ENCODE assay signal across 14 cellular contexts in genomic region chr12:5480218-5480952, GRCh38. TPM values are rescaled to one million over a fixed set of nuclear protein-coding genes. Genes with fewer than 3 reads are reported as not detected.
DNase-seq lines count a peak whose midpoint lies in the region.
"Had no signal": no experiment of that assay in that cellular context is flagged by ENCODE, and none has a peak within 500 bp of the region (broad histone marks: within the 10 kb centered on the region; RNA-seq: fewer than 3 reads in every experiment).

No MANE protein-coding gene starts in this region.

- H2AK5ac ChIP-seq in trophoblast cell (ENCODE audit: low read length) = no peak overlapping the region

- H2AFZ ChIP-seq in trophoblast cell (ENCODE audit: insufficient read depth, low read length, poor library complexity) = no peak overlapping the region

- H3K4me2 ChIP-seq in trophoblast cell (ENCODE audit: low read length) = peak overlapping the region; percentile 50

- H3K4me1 ChIP-seq in HUES48 (ENCODE audit: control insufficient read depth, insufficient read depth, low read length) (peaks cover 16% of the 10 kb centered on the region), trophoblast cell (ENCODE audit: control insufficient read depth in 1 of 2, insufficient read depth in 2 of 2, low read length in 2 of 2) (peaks cover 2 to 3% of the 10 kb centered on the region in 2 experiments)

- no peaks in the 10 kb centered on the region for H3K79me1 ChIP-seq in trophoblast cell (ENCODE audit: low read length)

- no peak overlapping the region for H3K23ac ChIP-seq in trophoblast cell (ENCODE audit: low read length)

- no peak overlapping the region for H4K91ac ChIP-seq in trophoblast cell (ENCODE audit: low read depth, low read length)

- H3K27me3 ChIP-seq in HUES48 (ENCODE audit: control insufficient read depth, insufficient read depth, low read length) (no peaks in the 10 kb centered on the region), trophoblast cell (ENCODE audit: insufficient read depth, low read length) (no peaks in the 10 kb centered on the region)
- H3K27me3 ChIP-seq: brain microvascular endothelial cell had no signal

- H3K9me3 ChIP-seq in HUES48 (ENCODE audit: control insufficient read depth, insufficient read depth, low read length) = no peaks in the 10 kb centered on the region
- peaks cover 5% of the 10 kb centered on the region for H3K9me3 ChIP-seq in trophoblast cell (ENCODE audit: insufficient read depth, low read depth, low read length)
- H3K9me3 ChIP-seq: spleen had no signal

- peak overlapping the region; percentile 46 for H3K4me3 ChIP-seq in HUES48 (ENCODE audit: low read depth, low read length)
- H3K4me3 ChIP-seq in trophoblast cell (ENCODE audit: low read depth, low read length) = no peak overlapping the region
- H3K4me3 ChIP-seq: spleen had no signal

- H3K18ac ChIP-seq in trophoblast cell (ENCODE audit: low read length) = no peak overlapping the region

- H3K14ac ChIP-seq in trophoblast cell (ENCODE audit: low read length) = no peak overlapping the region

- peak; percentile 80 for DNase-seq in NCI-H345 (lab: John Stamatoyannopoulos, UW)
- DNase-seq in fibroblast of peridontal ligament (ENCODE audit: extremely low read depth) = peak; percentile 11
- no peak for DNase-seq in trophoblast cell
- DNase-seq in mucosa of gallbladder (ENCODE audit: low spot score) = no peak
- DNase-seq in occipital lobe (lab: John Stamatoyannopoulos, UW) = no peak
- no peak for DNase-seq in HuH-7 (ENCODE audit: low spot score)
- DNase-seq: activated T-cell treated with anti-CD3 and anti-CD28 coated beads, Interleukin-2, amount 50 U/mL, for 48 hours; brain microvascular endothelial cell; CD4-positive, alpha-beta T cell; NCI-H1694; nucleus accumbens; spleen; substantia nigra had no signal

- no peak overlapping the region for H4K8ac ChIP-seq in trophoblast cell (ENCODE audit: low read depth, low read length)

- H3K79me2 ChIP-seq in trophoblast cell (ENCODE audit: control insufficient read depth, insufficient read depth, low read length, poor library complexity) = no peaks in the 10 kb centered on the region

- H2BK5ac ChIP-seq in trophoblast cell (ENCODE audit: low read depth, low read length, poor library complexity) = no peak overlapping the region

- H4K12ac ChIP-seq in trophoblast cell (ENCODE audit: low read depth, low read length) = no peak overlapping the region

- no peak overlapping the region for H2BK120ac ChIP-seq in trophoblast cell (ENCODE audit: insufficient read depth, low read length, poor library complexity)

- H3K9ac ChIP-seq in HUES48 (ENCODE audit: low read depth, low read length) = no peak overlapping the region
- H3K9ac ChIP-seq in trophoblast cell (ENCODE audit: low read length) = no peak overlapping the region

- no peak overlapping the region for H2BK12ac ChIP-seq in trophoblast cell (ENCODE audit: low read length)

- H3K27ac ChIP-seq in HUES48 (ENCODE audit: low read depth, low read length) (peak overlapping the region; percentile 82), trophoblast cell (ENCODE audit: low read depth, low read length) (no peak overlapping the region)
- H3K27ac ChIP-seq: brain microvascular endothelial cell, spleen had no signal

- WGBS in trophoblast cell (ENCODE audit: extremely low coverage, insufficient coverage, insufficient read length) = no CpG with 5 or more reads among the region's 21 CpGs

- H3K36me3 ChIP-seq in HUES48 (ENCODE audit: control insufficient read depth, insufficient read depth, low read length) (no peaks in the 10 kb centered on the region), trophoblast cell (ENCODE audit: control insufficient read depth in 1 of 2, insufficient read depth in 2 of 2, low read length in 2 of 2) (no peaks in the 10 kb centered on the region)
- H3K36me3 ChIP-seq: brain microvascular endothelial cell, spleen had no signal

- no peak overlapping the region for H3K4ac ChIP-seq in trophoblast cell (ENCODE audit: low read depth, low read length)

RNA-seq across cellular contexts. Expression of gene NTF3, which starts 48.5 kb away (rescaled TPM):
- polyA plus RNA-seq in trophoblast cell (2013) = 2.5 and 2.9 TPM in 2 replicates
- 0.46 TPM for total RNA-seq in mucosa of gallbladder
- 2.3 TPM for total RNA-seq in occipital lobe
- total RNA-seq: CD4-positive, alpha-beta T cell had no signal

Comparison
In these comparisons a context has a peak if more than half of its experiments do, and no peak if none do; other contexts are left out.
1. DNase-seq: peak in NCI-H345 (single experiment) and fibroblast of peridontal ligament (single experiment); none in trophoblast cell (0 of 2), mucosa of gallbladder (single experiment), occipital lobe (single experiment) and HuH-7 (single experiment).